1 cellular context compared by ENCODE assay signal in genomic region chr20:63520939-63521601, GRCh38.
TF ChIP-seq lines count a peak whose summit lies in the region.

No MANE protein-coding gene starts in this region.

TF ChIP-seq in HepG2, 621 proteins besides CTCF, POLR2A, EP300 and RAD21 (continues in another document):
- TF ChIP-seq PHB2 (IDR thresholded peaks at IDR 0.05; ENCODE audit: partially characterized antibody) (no peak), ZNF256 (CRISPR knock-in tag; conservative IDR thresholded peaks at IDR 0.05) (no peak), ZBTB14 (CRISPR knock-in tag; IDR thresholded peaks at IDR 0.05) (no peak), ZBTB20 (CRISPR knock-in tag; IDR thresholded peaks at IDR 0.05; ENCODE audit: borderline replicate concordance, low read depth) (no peak), ZNF331 (CRISPR knock-in tag; IDR thresholded peaks at IDR 0.05) (no peak), TSC22D2 (CRISPR knock-in tag; IDR thresholded peaks at IDR 0.05; ENCODE audit: borderline replicate concordance) (no peak), EED (CRISPR knock-in tag; IDR thresholded peaks at IDR 0.05) (no peak), SIN3B (IDR thresholded peaks at IDR 0.05; ENCODE audit: low read length) (no peak), CREBL2 (CRISPR knock-in tag; IDR thresholded peaks at IDR 0.05; ENCODE audit: borderline replicate concordance) (no peak), KDM4B (CRISPR knock-in tag; IDR thresholded peaks at IDR 0.05) (no peak), LCORL (IDR thresholded peaks at IDR 0.05) (no peak), LCORL (CRISPR knock-in tag; IDR thresholded peaks at IDR 0.05) (no peak), ZFP1 (CRISPR knock-in tag; IDR thresholded peaks at IDR 0.05) (no peak), ZBTB40 (IDR thresholded peaks at IDR 0.05) (no peak), ZBTB40 (CRISPR knock-in tag; IDR thresholded peaks at IDR 0.05) (peak; percentile 19; the same call in 1 of the 2 replicates), ETV5 (CRISPR knock-in tag; IDR thresholded peaks at IDR 0.05; ENCODE audit: borderline replicate concordance) (0 out of 2 replicates have a peak, but pooled peaks have one; percentile 18), MTF1 (CRISPR knock-in tag; IDR thresholded peaks at IDR 0.05) (no peak), MXD1 (CRISPR knock-in tag; IDR thresholded peaks at IDR 0.05) (peak; percentile 42; the same call in 1 of the 2 replicates), ZNF12 (CRISPR knock-in tag; IDR thresholded peaks at IDR 0.05) (no peak), FIP1L1 (IDR thresholded peaks at IDR 0.05; ENCODE audit: borderline replicate concordance, insufficient read depth, low read depth, low read length) (no peak), NFIC (IDR thresholded peaks at IDR 0.05; ENCODE audit: low read length) (no peak), HNRNPLL (IDR thresholded peaks at IDR 0.05; ENCODE audit: low read depth, low read length, poor library complexity, severe bottlenecking) (no peak), NFE2 (CRISPR knock-in tag; IDR thresholded peaks at IDR 0.05) (no peak), ZBTB25 (CRISPR knock-in tag; IDR thresholded peaks at IDR 0.05) (no peak), FOXA1 (IDR thresholded peaks at IDR 0.05) (no peak), FOXA1 (CRISPR knock-in tag; IDR thresholded peaks at IDR 0.05) (peak; percentile 76), MLXIP (CRISPR knock-in tag; IDR thresholded peaks at IDR 0.05; ENCODE audit: borderline replicate concordance) (no peak), BATF2 (CRISPR knock-in tag; IDR thresholded peaks at IDR 0.05) (no peak), ZNF646 (CRISPR knock-in tag; IDR thresholded peaks at IDR 0.05) (no peak)
